Comparison of ENCODE assay signal across 14 cellular contexts in genomic region chr20:47753571-47754120, GRCh38. TPM values are rescaled to one million over a fixed set of nuclear protein-coding genes. Genes with fewer than 3 reads are reported as not detected.
A peak's percentile ranks its signal among the peaks of the same experiment; 100 is the strongest.
DNase-seq lines count a peak whose midpoint lies in the region; ATAC-seq and TF ChIP-seq lines count a peak whose summit lies in the region.
"Had no signal": no experiment of that assay in that cellular context is flagged by ENCODE, and none has a peak within 500 bp of the region (broad histone marks: within the 10 kb centered on the region; RNA-seq: fewer than 3 reads in every experiment).

No MANE protein-coding gene starts in this region.

- ATAC-seq in HG03521 (IDR thresholded peaks at IDR 0.05; ENCODE audit: unreplicated experiment) (no peak), GM18498 (IDR thresholded peaks at IDR 0.05; ENCODE audit: unreplicated experiment) (no peak)
- ATAC-seq: HepG2 had no signal

- no TSS peak for BruUV-seq in A673 (replicated peaks; lab: Mats Ljungman, UMichigan)

- POLR2A ChIA-PET in A673 (lab: Charles Lee; ENCODE audit: low non-redundant PET): no interaction called here
- POLR2A ChIA-PET in RWPE1 (lab: Yijun Ruan, JAX; ENCODE audit: low non-redundant PET): no interaction called here

- H3K27ac ChIP-seq in A673 (ENCODE audit: low read depth, low read length, poor library complexity, severe bottlenecking) (no peak overlapping the region), RWPE1 (peak overlapping the region; percentile 4; the same call in 1 of the 2 replicates)
- H3K27ac ChIP-seq: C4-2B had no signal

- peak; percentile 37 for DNase-seq in A673 (ENCODE audit: low spot score)
- peak; percentile 76 for DNase-seq in D341Med (ENCODE audit: low spot score)
- DNase-seq in RWPE1 (ENCODE audit: low spot score): no peak
- peak; percentile 3 for DNase-seq in fibroblast of peridontal ligament (ENCODE audit: extremely low read depth)
- no peak for DNase-seq in foreskin melanocyte
- no peak for DNase-seq in ureter (ENCODE audit: low spot score)
- DNase-seq: CD4-positive, alpha-beta memory T cell; DMS53; GF-D8 had no signal

- H3K4me1 ChIP-seq in A673 (ENCODE audit: insufficient read depth, low read length, poor library complexity, severe bottlenecking): no peaks in the 10 kb centered on the region
- H3K4me1 ChIP-seq: HAP-1 had no signal

- H3K9me3 ChIP-seq in A673 (ENCODE audit: low read depth, low read length, poor library complexity, severe bottlenecking): no peaks in the 10 kb centered on the region
- H3K9me3 ChIP-seq: HAP-1 had no signal

- intact Hi-C loops in A673 (cut with micrococcal nuclease; ENCODE audit: unreplicated experiment): no loop called here

- no peaks in the 10 kb centered on the region for H3K36me3 ChIP-seq in A673 (ENCODE audit: insufficient read depth, low read length, poor library complexity, severe bottlenecking)
- H3K36me3 ChIP-seq: HAP-1 had no signal

- TF ChIP-seq CTCF in A673 (conservative IDR thresholded peaks at IDR 0.05; ENCODE audit: low read depth, low read length) (no peak), RWPE1 (conservative IDR thresholded peaks at IDR 0.05; ENCODE audit: low read depth) (no peak)

- CTCF ChIA-PET in A673 (lab: Charles Lee) (no interaction called here), RWPE1 (lab: Yijun Ruan, JAX) (interaction anchor here (0.6 kb wide), 1 partner anchor 664 kb away, joined by 5 read pairs; no protein-coding TSS in a partner anchor)

- H3K4me3 ChIP-seq in A673 (ENCODE audit: low read depth, low read length, poor library complexity, severe bottlenecking): no peak overlapping the region
- H3K4me3 ChIP-seq: HAP-1 had no signal

- H3K27me3 ChIP-seq in A673 (replicated peaks; ENCODE audit: insufficient read depth, low read depth, low read length, poor library complexity): no peaks in the 10 kb centered on the region

RNA-seq across cellular contexts. Expression of gene SULF2, which starts 31.6 kb away (rescaled TPM):
- 0.68 and 0.69 TPM in 2 replicates for total RNA-seq in A673 (2021)
- total RNA-seq in ureter: 59.5 TPM

Comparison
In these comparisons a context has a peak if more than half of its experiments do, and no peak if none do; other contexts are left out.
1. DNase-seq: peak in A673 (single experiment), D341Med (single experiment) and fibroblast of peridontal ligament (single experiment); none in RWPE1 (single experiment), foreskin melanocyte (single experiment) and ureter (single experiment).
2. RNA of gene SULF2, which starts 31.6 kb away (total RNA-seq): 59.5 TPM in ureter (single experiment); 0.68 to 0.69 TPM in A673; every median in the first group is over 10 times any median in the second.